Comparison of ENCODE assay signal across 14 cellular contexts in genomic region chr4:6892909-6893202, GRCh38. TPM values are rescaled to one million over a fixed set of nuclear protein-coding genes. Genes with fewer than 3 reads are reported as not detected.
DNase-seq lines count a peak whose midpoint lies in the region; ATAC-seq and TF ChIP-seq lines count a peak whose summit lies in the region.
"Had no signal": no experiment of that assay in that cellular context is flagged by ENCODE, and none has a peak within 500 bp of the region (broad histone marks: within the 10 kb centered on the region; RNA-seq: fewer than 3 reads in every experiment).

No MANE protein-coding gene starts in this region.

- H3K4me1 ChIP-seq in mucosa of rectum (ENCODE audit: control insufficient read depth in 2 of 2, insufficient read depth in 2 of 2, low read length in 2 of 2) (peaks cover 19 to 20% of the 10 kb centered on the region in 2 donors), upper lobe of right lung (peaks cover 21% of the 10 kb centered on the region), aorta (ENCODE audit: control insufficient read depth in 1 of 2, insufficient read depth in 2 of 2, low read length in 2 of 2) (no peaks in the 10 kb centered on the region)

- WGBS in aorta, 2 donors, result 77 to 83% methylated on average over 6 of the region's 6 CpGs

- POLR2A ChIA-PET in activated naive CD8-positive, alpha-beta T cell treated with anti-CD3 and anti-CD28 coated beads, Interleukin-2, amount 10 ng/mL, durations not matched to agents 7 days and 5 days (lab: Charles Lee), result interaction anchor here (0.6 to 2.6 kb wide), 11 partner anchors 8 to 252 kb away, joined by 3 to 19 read pairs (median 4); partner anchors contain the start of genes MRFAP1 and TBC1D14

- intact Hi-C loops in upper lobe of right lung (cut with DNase I), result no loop called here
- intact Hi-C loops in aorta (cut with DNase I), result no loop called here

- H3K27me3 Mint-ChIP-seq in activated naive CD8-positive, alpha-beta T cell treated with anti-CD3 and anti-CD28 coated beads, Interleukin-2, amount 10 ng/mL, durations not matched to agents 7 days and 5 days, result no peaks in the 10 kb centered on the region
- H3K27me3 Mint-ChIP-seq in activated naive CD8-positive, alpha-beta T cell treated with anti-CD3 and anti-CD28 coated beads for 36 hours, result no peaks in the 10 kb centered on the region
- no peaks in the 10 kb centered on the region for H3K27me3 Mint-ChIP-seq in activated T-helper 17 cell treated with anti-CD3 and anti-CD28 coated beads, Interleukin-2, amount 50 U/mL, for 72 hours

- H3K36me3 Mint-ChIP-seq in activated naive CD8-positive, alpha-beta T cell treated with anti-CD3 and anti-CD28 coated beads, Interleukin-2, amount 10 ng/mL, durations not matched to agents 7 days and 5 days, result peaks cover 9% of the 10 kb centered on the region
- peaks cover 4% of the 10 kb centered on the region for H3K36me3 Mint-ChIP-seq in activated naive CD8-positive, alpha-beta T cell treated with anti-CD3 and anti-CD28 coated beads for 36 hours
- H3K36me3 Mint-ChIP-seq in activated T-helper 17 cell treated with anti-CD3 and anti-CD28 coated beads, Interleukin-2, amount 50 U/mL, for 72 hours (ENCODE audit: low read depth), result no peaks in the 10 kb centered on the region

- H3K4me3 ChIP-seq in mucosa of rectum (ENCODE audit: low read length in 2 of 2) (peak overlapping the region in 1 of 2 donors; percentile 42), upper lobe of right lung (no peak overlapping the region), aorta (ENCODE audit: low read length in 2 of 2) (no peak overlapping the region)
- H3K4me3 ChIP-seq: testis had no signal

- H3K4me1 Mint-ChIP-seq in activated naive CD8-positive, alpha-beta T cell treated with anti-CD3 and anti-CD28 coated beads, Interleukin-2, amount 10 ng/mL, durations not matched to agents 7 days and 5 days, result peaks cover 25% of the 10 kb centered on the region
- H3K4me1 Mint-ChIP-seq in activated naive CD8-positive, alpha-beta T cell treated with anti-CD3 and anti-CD28 coated beads for 36 hours, result peaks cover 21% of the 10 kb centered on the region
- H3K4me1 Mint-ChIP-seq in activated T-helper 17 cell treated with anti-CD3 and anti-CD28 coated beads, Interleukin-2, amount 50 U/mL, for 72 hours, result peaks cover 11% of the 10 kb centered on the region

- peaks cover 5% of the 10 kb centered on the region for H3K9me3 Mint-ChIP-seq in activated naive CD8-positive, alpha-beta T cell treated with anti-CD3 and anti-CD28 coated beads, Interleukin-2, amount 10 ng/mL, durations not matched to agents 7 days and 5 days
- H3K9me3 Mint-ChIP-seq in activated naive CD8-positive, alpha-beta T cell treated with anti-CD3 and anti-CD28 coated beads for 36 hours, result peaks cover 10% of the 10 kb centered on the region
- H3K9me3 Mint-ChIP-seq in activated T-helper 17 cell treated with anti-CD3 and anti-CD28 coated beads, Interleukin-2, amount 50 U/mL, for 72 hours, result no peaks in the 10 kb centered on the region

- no peak for ATAC-seq in activated naive CD8-positive, alpha-beta T cell treated with anti-CD3 and anti-CD28 coated beads, Interleukin-2, amount 10 ng/mL, durations not matched to agents 7 days and 5 days (ENCODE audit: low read depth)
- ATAC-seq in activated T-helper 17 cell treated with anti-CD3 and anti-CD28 coated beads, Interleukin-2, amount 50 U/mL, for 72 hours (replicated peaks), result no peak
- ATAC-seq in upper lobe of right lung, result no peak
- no peak for ATAC-seq in HG02798 (IDR thresholded peaks at IDR 0.05; ENCODE audit: poor library complexity, unreplicated experiment)
- ATAC-seq in GM18861 (IDR thresholded peaks at IDR 0.05; ENCODE audit: unreplicated experiment), result no peak
- ATAC-seq in aorta (ENCODE audit: low FRiP score), result no peak

- peak overlapping the region; percentile 37 for H3K4me3 Mint-ChIP-seq in activated naive CD8-positive, alpha-beta T cell treated with anti-CD3 and anti-CD28 coated beads, Interleukin-2, amount 10 ng/mL, durations not matched to agents 7 days and 5 days
- no peak overlapping the region for H3K4me3 Mint-ChIP-seq in activated naive CD8-positive, alpha-beta T cell treated with anti-CD3 and anti-CD28 coated beads for 36 hours
- peak overlapping the region; percentile 69 for H3K4me3 Mint-ChIP-seq in activated T-helper 17 cell treated with anti-CD3 and anti-CD28 coated beads, Interleukin-2, amount 50 U/mL, for 72 hours

- H3K9me3 ChIP-seq in mucosa of rectum (ENCODE audit: control insufficient read depth in 2 of 2, low read length in 2 of 2), result no peaks in the 10 kb centered on the region
- H3K9me3 ChIP-seq in upper lobe of right lung, result no peaks in the 10 kb centered on the region
- no peaks in the 10 kb centered on the region for H3K9me3 ChIP-seq in aorta (ENCODE audit: control insufficient read depth, low read length)
- H3K9me3 ChIP-seq: esophagus muscularis mucosa, testis had no signal

- TF ChIP-seq CTCF in upper lobe of right lung (IDR thresholded peaks at IDR 0.05), result no peak

- no peaks in the 10 kb centered on the region for H3K36me3 ChIP-seq in mucosa of rectum (ENCODE audit: control insufficient read depth in 2 of 2, insufficient read depth in 2 of 2, low read length in 2 of 2)
- no peaks in the 10 kb centered on the region for H3K36me3 ChIP-seq in upper lobe of right lung
- H3K36me3 ChIP-seq in aorta (ENCODE audit: control insufficient read depth in 1 of 2, insufficient read depth in 2 of 2, low read length in 1 of 2), result no peaks in the 10 kb centered on the region
- H3K36me3 ChIP-seq: esophagus muscularis mucosa, heart right ventricle had no signal

- H3K9ac ChIP-seq in mucosa of rectum (ENCODE audit: low read depth in 1 of 2, low read length in 2 of 2), result peak overlapping the region; percentile 32 to 42

- no peaks in the 10 kb centered on the region for H3K27me3 ChIP-seq in mucosa of rectum (ENCODE audit: control insufficient read depth in 2 of 2, insufficient read depth in 2 of 2, low read length in 2 of 2)
- H3K27me3 ChIP-seq in upper lobe of right lung, result no peaks in the 10 kb centered on the region
- no peaks in the 10 kb centered on the region for H3K27me3 ChIP-seq in aorta (ENCODE audit: control insufficient read depth in 1 of 2, insufficient read depth in 2 of 2, low read length in 1 of 2)
- H3K27me3 ChIP-seq: esophagus muscularis mucosa, heart right ventricle, testis had no signal

- H3K27ac Mint-ChIP-seq in activated naive CD8-positive, alpha-beta T cell treated with anti-CD3 and anti-CD28 coated beads, Interleukin-2, amount 10 ng/mL, durations not matched to agents 7 days and 5 days, result peak overlapping the region; percentile 88
- no peak overlapping the region for H3K27ac Mint-ChIP-seq in activated naive CD8-positive, alpha-beta T cell treated with anti-CD3 and anti-CD28 coated beads for 36 hours
- H3K27ac Mint-ChIP-seq in activated T-helper 17 cell treated with anti-CD3 and anti-CD28 coated beads, Interleukin-2, amount 50 U/mL, for 72 hours, result no peak overlapping the region
- H3K27ac Mint-ChIP-seq: activated T-cell treated with anti-CD3 and anti-CD28 coated beads, Interleukin-2, amount 50 U/mL, for 72 hours had no signal

- no peak for DNase-seq in activated naive CD8-positive, alpha-beta T cell treated with anti-CD3 and anti-CD28 coated beads, Interleukin-2, amount 10 ng/mL, durations not matched to agents 7 days and 5 days
- no peak for DNase-seq in activated naive CD8-positive, alpha-beta T cell treated with anti-CD3 and anti-CD28 coated beads for 36 hours
- DNase-seq in upper lobe of right lung, result no peak
- no peak for DNase-seq in aorta
- DNase-seq: activated CD4-positive, alpha-beta T cell treated with anti-CD3 and anti-CD28 coated beads for 1 hour; NCI-H2029 treated with DMSO at 0.1 percent for 48 hours had no signal

- H3K27ac ChIP-seq in mucosa of rectum (ENCODE audit: low read depth in 2 of 2, low read length in 2 of 2), result peak overlapping the region in 1 of 2 donors; percentile 80
- peak overlapping the region; percentile 73 for H3K27ac ChIP-seq in upper lobe of right lung
- no peak overlapping the region for H3K27ac ChIP-seq in aorta (ENCODE audit: low read depth in 1 of 2, low read length in 2 of 2)
- H3K27ac ChIP-seq: testis had no signal

RNA-seq across cellular contexts. Expression of gene TBC1D14, which starts 16.8 kb away (rescaled TPM):
- total RNA-seq in activated naive CD8-positive, alpha-beta T cell treated with anti-CD3 and anti-CD28 coated beads, Interleukin-2, amount 10 ng/mL, durations not matched to agents 7 days and 5 days, result 10 to 100 TPM; 44.5 to 52.3 TPM
- 10 to 100 TPM; 38.4 to 39.3 TPM for total RNA-seq in activated naive CD8-positive, alpha-beta T cell treated with anti-CD3 and anti-CD28 coated beads for 36 hours
- total RNA-seq in activated T-helper 17 cell treated with anti-CD3 and anti-CD28 coated beads, Interleukin-2, amount 50 U/mL, for 72 hours, result 10 to 100 TPM; 44.1 to 63.8 TPM
- total RNA-seq in upper lobe of right lung, result 51.8 TPM
- total RNA-seq in aorta, result 10 to 100 TPM; 33.8 to 59.7 TPM
- polyA plus RNA-seq in aorta, result 10 to 100 TPM; 12.9 to 17.9 TPM
